In genomic region chr6:13710552-13711383, GRCh38 we compare ENCODE assay signal across 1 cellular context.
A peak's percentile ranks its signal among the peaks of the same experiment; 100 is the strongest.
TF ChIP-seq lines count a peak whose summit lies in the region.

No MANE protein-coding gene starts in this region.

TF ChIP-seq in K562, 482 proteins besides CTCF, POLR2A, EP300 and RAD21 (continued from another document):
- TF ChIP-seq MLLT1 (IDR thresholded peaks at IDR 0.05): peak in 1 of 2 experiments; percentile 23; a peak in 1 of 4 replicates
- TF ChIP-seq ZNF707 (CRISPR knock-in tag; conservative IDR thresholded peaks at IDR 0.05): no peak
- no peak for TF ChIP-seq ZNF507 (tag; conservative IDR thresholded peaks at IDR 0.05)
- TF ChIP-seq KDM4B (IDR thresholded peaks at IDR 0.05; ENCODE audit: borderline replicate concordance in 2 of 2, low read depth in 1 of 2): peak in 1 of 2 experiments; percentile 58; a peak in 1 of 4 replicates
- TF ChIP-seq BCOR (IDR thresholded peaks at IDR 0.05): no peak
- no peak for TF ChIP-seq DNMT1 (IDR thresholded peaks at IDR 0.05)
- no peak for TF ChIP-seq TFAM (CRISPR knock-in tag; conservative IDR thresholded peaks at IDR 0.05)
- peak in 1 of 2 experiments; percentile 15 for TF ChIP-seq AFF1 (IDR thresholded peaks at IDR 0.05; ENCODE audit: low read depth in 1 of 2, partially characterized antibody in 2 of 2)
